Comparison of ENCODE assay signal across 15 cellular contexts in the genomic region with DNA sequence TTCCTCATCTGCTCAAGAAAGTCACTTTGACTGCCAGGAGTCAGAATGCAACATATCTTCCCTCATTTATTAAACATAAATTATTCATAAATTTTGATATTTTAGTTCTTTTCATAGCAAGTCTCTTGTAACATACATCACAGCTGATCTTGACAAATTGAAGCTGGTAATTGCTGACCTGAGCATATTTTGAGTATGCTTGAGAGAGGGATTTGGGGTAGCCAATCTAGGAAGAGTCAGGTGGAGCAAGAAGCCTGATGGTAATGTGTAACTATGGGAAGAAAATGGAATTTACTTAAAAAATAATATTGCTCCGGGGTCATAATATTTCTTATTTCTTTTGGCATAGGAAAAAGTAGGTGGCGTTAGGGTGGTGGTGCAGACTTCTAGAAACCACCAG. TPM values are rescaled to one million over a fixed set of nuclear protein-coding genes. Genes with fewer than 3 reads are reported as not detected.
"Had no signal": no experiment of that assay in that cellular context is flagged by ENCODE, and none has a peak within 500 bp of the region (broad histone marks: within the 10 kb centered on the region; RNA-seq: fewer than 3 reads in every experiment).

No MANE protein-coding gene starts in this region.

- H3K36me3 ChIP-seq: right atrium auricular region had no signal

- FAIRE-seq: colon, endometrium, small intestine, urothelium cell line had no signal

- ATAC-seq: stimulated activated naive CD8-positive, alpha-beta T cell treated with anti-CD3 and anti-CD28 coated beads, Interleukin-15, Interleukin-2, amounts not matched to agents 100 U/mL and 50 U/mL, for 24 hours had no signal

- H3K27me3 ChIP-seq: right atrium auricular region had no signal

- H3K4me3 ChIP-seq: right atrium auricular region had no signal

- DNase-seq: activated CD4-positive, CD25-positive, alpha-beta regulatory T cell treated with anti-CD3 and anti-CD28 coated beads, Interleukin-2, amount 50 U/mL, for 72 hours; activated naive CD4-positive, alpha-beta T cell treated with anti-CD3 and anti-CD28 coated beads, Interleukin-2, amount 50 U/mL, for 16 hours; activated T-cell treated with anti-CD3 and anti-CD28 coated beads for 4 hours; islet precursor cell; nucleus accumbens; posterior cingulate gyrus; small intestine; stimulated activated CD4-positive, alpha-beta T cell treated with anti-CD3 and anti-CD28 coated beads, Interleukin-4, amount 100 ng/mL, for 4 hours; stimulated activated CD8-positive, alpha-beta memory T cell treated with anti-CD3 and anti-CD28 coated beads, Interleukin-4, amount 100 ng/mL, for 48 hours; stimulated activated naive CD8-positive, alpha-beta T cell treated with anti-CD3 and anti-CD28 coated beads, Interleukin-15, Interleukin-2, amounts not matched to agents 100 U/mL and 50 U/mL, for 24 hours had no signal

- H3K9me3 ChIP-seq: right atrium auricular region had no signal

RNA-seq across cellular contexts. Expression of a gene that starts 12.7 kb away (rescaled TPM):
- total RNA-seq: T-helper 1 cell treated with Interleukin-12 subunit alpha and Interleukin-12 subunit beta and Interleukin-4 antibody, amounts not matched to agents 30 ng/mL and 1 ng/mL, for 36 hours had no signal
